ENCODE assay signal across 28 cellular contexts in genomic region chr14:74486164-74486563, GRCh38.
"Had no signal": no experiment of that assay in that cellular context is flagged by ENCODE, and none has a peak within 500 bp of the region (broad histone marks: within the 10 kb centered on the region; RNA-seq: fewer than 3 reads in every experiment).

No MANE protein-coding gene starts in this region.

- H3K36me3 Mint-ChIP-seq: activated naive CD4-positive, alpha-beta T cell treated with anti-CD3 and anti-CD28 coated beads, Interleukin-2, amount 50 U/mL, for 72 hours had no signal

- H3K4me3 ChIP-seq: body of pancreas, colonic mucosa, dorsolateral prefrontal cortex, gastrocnemius medialis, ovary, sigmoid colon, spleen, transverse colon, vagina had no signal

- H3K9me3 ChIP-seq: body of pancreas, colonic mucosa, gastrocnemius medialis, ovary, sigmoid colon, spleen, transverse colon, vagina had no signal

- H3K27ac ChIP-seq: body of pancreas, colonic mucosa, dorsolateral prefrontal cortex, gastrocnemius medialis, ovary, sigmoid colon, spleen, transverse colon, vagina had no signal

- H3K27ac Mint-ChIP-seq: activated CD4-positive, alpha-beta T cell treated with anti-CD3 and anti-CD28 coated beads for 36 hours; activated CD8-positive, alpha-beta memory T cell treated with anti-CD3 and anti-CD28 coated beads, Interleukin-2, amount 10 ng/mL, durations not matched to agents 7 days and 5 days; activated CD8-positive, alpha-beta T cell treated with anti-CD3 and anti-CD28 coated beads, Interleukin-2, amount 10 ng/mL, durations not matched to agents 7 days and 5 days; activated naive CD4-positive, alpha-beta T cell treated with anti-CD3 and anti-CD28 coated beads, Interleukin-2, amount 50 U/mL, for 72 hours; activated T-helper 2 cell treated with anti-CD3 and anti-CD28 coated beads, Interferon-gamma antibody, Interleukin-2, Interleukin-4, amounts not matched to agents 10 μg/mL and 5 μg/mL and 100 μg/mL, durations not matched to agents 14 hours and 24 hours and 36 hours; T-cell had no signal

- H3K9me3 Mint-ChIP-seq: activated naive CD4-positive, alpha-beta T cell treated with anti-CD3 and anti-CD28 coated beads, Interleukin-2, amount 50 U/mL, for 72 hours; activated T-helper 2 cell treated with anti-CD3 and anti-CD28 coated beads, Interferon-gamma antibody, Interleukin-2, Interleukin-4, amounts not matched to agents 10 μg/mL and 5 μg/mL and 100 μg/mL, durations not matched to agents 14 hours and 24 hours and 36 hours; mesothelial cell of epicardium; naive thymus-derived CD4-positive, alpha-beta T cell; T-cell had no signal

- H3K4me1 ChIP-seq: colonic mucosa had no signal

- ATAC-seq: activated CD4-positive, alpha-beta T cell treated with anti-CD3 and anti-CD28 coated beads for 36 hours; activated CD8-positive, alpha-beta memory T cell treated with anti-CD3 and anti-CD28 coated beads, Interleukin-2, amount 10 ng/mL, durations not matched to agents 7 days and 5 days; activated CD8-positive, alpha-beta T cell treated with anti-CD3 and anti-CD28 coated beads, Interleukin-2, amount 10 ng/mL, durations not matched to agents 7 days and 5 days; activated naive CD4-positive, alpha-beta T cell treated with anti-CD3 and anti-CD28 coated beads, Interleukin-2, amount 50 U/mL, for 72 hours; body of pancreas; gastrocnemius medialis; naive thymus-derived CD4-positive, alpha-beta T cell; T-cell had no signal

- DNase-seq: activated CD4-positive, alpha-beta T cell treated with anti-CD3 and anti-CD28 coated beads for 36 hours; activated CD4-positive, CD25-positive, alpha-beta regulatory T cell; activated CD8-positive, alpha-beta memory T cell treated with anti-CD3 and anti-CD28 coated beads, Interleukin-2, amount 10 ng/mL, durations not matched to agents 7 days and 5 days; activated CD8-positive, alpha-beta T cell treated with anti-CD3 and anti-CD28 coated beads, Interleukin-2, amount 10 ng/mL, durations not matched to agents 7 days and 5 days; activated naive CD4-positive, alpha-beta T cell; activated T-cell treated with anti-CD3 and anti-CD28 coated beads, Interleukin-2, amount 50 U/mL, for 48 hours; anterior cingulate cortex; body of pancreas; cerebellar nuclear complex; colonic mucosa; dorsolateral prefrontal cortex; effector memory CD4-positive, alpha-beta T cell; erythroblast; gastrocnemius medialis; glutamatergic neuron; islet precursor cell; naive thymus-derived CD4-positive, alpha-beta T cell; ovary; sigmoid colon; spleen; stimulated activated naive CD4-positive, alpha-beta T cell; T-cell; transverse colon had no signal

- H3K36me3 ChIP-seq: colonic mucosa, ovary had no signal

- H3K27me3 ChIP-seq: body of pancreas, colonic mucosa, dorsolateral prefrontal cortex, gastrocnemius medialis, ovary, sigmoid colon, spleen, transverse colon, vagina had no signal

- H3K4me3 Mint-ChIP-seq: activated CD4-positive, alpha-beta T cell treated with anti-CD3 and anti-CD28 coated beads for 36 hours; activated CD8-positive, alpha-beta memory T cell treated with anti-CD3 and anti-CD28 coated beads, Interleukin-2, amount 10 ng/mL, durations not matched to agents 7 days and 5 days; activated CD8-positive, alpha-beta T cell treated with anti-CD3 and anti-CD28 coated beads, Interleukin-2, amount 10 ng/mL, durations not matched to agents 7 days and 5 days; mesothelial cell of epicardium; naive thymus-derived CD4-positive, alpha-beta T cell; T-cell had no signal

- H3K27me3 Mint-ChIP-seq: activated CD4-positive, alpha-beta T cell treated with anti-CD3 and anti-CD28 coated beads for 36 hours; activated CD8-positive, alpha-beta memory T cell treated with anti-CD3 and anti-CD28 coated beads, Interleukin-2, amount 10 ng/mL, durations not matched to agents 7 days and 5 days; naive thymus-derived CD4-positive, alpha-beta T cell; progenitor cell of endocrine pancreas; T-cell had no signal
